Comparison of ENCODE assay signal across 8 cellular contexts in genomic region chr17:46249153-46249552, GRCh38. TPM values are rescaled to one million over a fixed set of nuclear protein-coding genes. Genes with fewer than 3 reads are reported as not detected.
DNase-seq lines count a peak whose midpoint lies in the region; TF ChIP-seq lines count a peak whose summit lies in the region.
"Not testable (repeated sequence)": the region's sequence is repeated elsewhere in the genome, so short reads cannot be mapped to it uniquely, and the experiment has no call there.

No MANE protein-coding gene starts in this region.

- intact Hi-C loops in posterior vena cava (cut with DNase I) = not testable (repeated sequence)

- not testable (repeated sequence) for H3K4me3 ChIP-seq in HEK293 (ENCODE audit: low read depth, low read length); endodermal cell (ENCODE audit: low read length)

- not testable (repeated sequence) for H3K4me3 Mint-ChIP-seq in endodermal cell; endothelial cell (ENCODE audit: unreplicated experiment)

- H3K4me1 ChIP-seq in HEK293 (ENCODE audit: control insufficient read depth, insufficient read depth, low read length); endodermal cell (ENCODE audit: control insufficient read depth, insufficient read depth, low read length): not testable (repeated sequence)

- not testable (repeated sequence) for H3K27ac Mint-ChIP-seq in endodermal cell
- peak overlapping the region; percentile 2 for H3K27ac Mint-ChIP-seq in endothelial cell (ENCODE audit: unreplicated experiment)

- H3K4me1 Mint-ChIP-seq in endodermal cell; endothelial cell (ENCODE audit: unreplicated experiment): not testable (repeated sequence)

- H3K9ac ChIP-seq in endodermal cell (ENCODE audit: extremely low read depth, low read length, poor library complexity, severe bottlenecking) = not testable (repeated sequence)

- WGBS in endodermal cell (ENCODE audit: insufficient coverage in 1 of 2, insufficient read length in 1 of 2), 2 experiments = 87 to 92% methylated on average over 2 to 3 of the region's 3 CpGs

- H3K36me3 Mint-ChIP-seq in endodermal cell (ENCODE audit: low read depth) = not testable (repeated sequence)
- peaks cover 12% of the 10 kb centered on the region for H3K36me3 Mint-ChIP-seq in endothelial cell (ENCODE audit: low read depth, unreplicated experiment)

- peak; percentile 3 for DNase-seq in AG08396 (ENCODE audit: low spot score)
- peak; percentile 14 for DNase-seq in dedifferentiated amniotic fluid mesenchymal stem cell (ENCODE audit: extremely low spot score)
- peak; percentile 52 for DNase-seq in endodermal cell
- DNase-seq in endothelial cell (ENCODE audit: low spot score) = not testable (repeated sequence)
- peak; percentile 53 for DNase-seq in islet precursor cell
- DNase-seq in mesenteric fat pad (ENCODE audit: low spot score) = peak; percentile 86
- peak; percentile 8 for DNase-seq in posterior vena cava (ENCODE audit: low spot score)

- H3K36me3 ChIP-seq in HEK293 (ENCODE audit: control insufficient read depth in 2 of 2, insufficient read depth in 1 of 2, low read length in 2 of 2); endodermal cell (ENCODE audit: control insufficient read depth, insufficient read depth, low read length): not testable (repeated sequence)

- H3K27ac ChIP-seq in HEK293 (ENCODE audit: extremely low read depth, low read depth, low read length); endodermal cell (ENCODE audit: low read depth, low read length): not testable (repeated sequence)

- not testable (repeated sequence) for H3K27me3 ChIP-seq in endodermal cell (ENCODE audit: control insufficient read depth, insufficient read depth, low read length, poor library complexity, severe bottlenecking)

- not testable (repeated sequence) for H3K9me3 ChIP-seq in HEK293 (ENCODE audit: control insufficient read depth, insufficient read depth, low read depth, low read length); endodermal cell (ENCODE audit: control insufficient read depth, low read length)

- H3K9me3 Mint-ChIP-seq in endodermal cell; endothelial cell (ENCODE audit: unreplicated experiment): not testable (repeated sequence)

- POLR2A ChIA-PET in HEK293 (lab: Yijun Ruan, JAX) = not testable (repeated sequence)

- not testable (repeated sequence) for TF ChIP-seq CTCF in HEK293 (tag by site-specific recombination; IDR thresholded peaks at IDR 0.05); endodermal cell (conservative IDR thresholded peaks at IDR 0.05); endothelial cell (IDR thresholded peaks at IDR 0.05; ENCODE audit: unreplicated experiment)

- not testable (repeated sequence) for H3K27me3 Mint-ChIP-seq in endodermal cell (ENCODE audit: insufficient read depth); endothelial cell (ENCODE audit: unreplicated experiment)

- CTCF ChIA-PET in HEK293 (lab: Yijun Ruan, JAX) = not testable (repeated sequence)

TF ChIP-seq in HEK293, 187 proteins besides CTCF, POLR2A, EP300 and RAD21:
- peak; percentile 57 for TF ChIP-seq ZNF146 (tag by site-specific recombination; IDR thresholded peaks at IDR 0.05)

RNA-seq across cellular contexts. Expression of gene LRRC37A, which starts 45.8 kb away (rescaled TPM):
- total RNA-seq in endodermal cell (1 to 10 TPM; 4.9 to 5.6 TPM), endothelial cell (ENCODE audit: unreplicated experiment) (4.5 TPM), mesenteric fat pad (3.7 TPM), posterior vena cava (1 to 10 TPM; 1.7 to 5.4 TPM)
- 2.7 TPM for polyA plus RNA-seq in endodermal cell (2013, experiment 1 of 2)
- 2.7 TPM for polyA plus RNA-seq in endodermal cell (2013, experiment 2 of 2)

RNA-seq across cellular contexts. Expression of gene KANSL1, which starts 55.9 kb away (rescaled TPM):
- total RNA-seq in endodermal cell = 100 to 1,000 TPM; 137 to 144 TPM
- 51.0 TPM for polyA plus RNA-seq in endodermal cell (2013, experiment 1 of 2)
- polyA plus RNA-seq in endodermal cell (2013, experiment 2 of 2) = 47.0 TPM
- total RNA-seq in endothelial cell (ENCODE audit: unreplicated experiment) = 154 TPM
- total RNA-seq in mesenteric fat pad = 67.8 TPM
- 10 to 100 TPM; 65.9 to 73.1 TPM for total RNA-seq in posterior vena cava
